Comparison of ENCODE assay signal across 16 cellular contexts in genomic region chr11:12936200-12936599, GRCh38.
A peak's percentile ranks its signal among the peaks of the same experiment; 100 is the strongest.
DNase-seq lines count a peak whose midpoint lies in the region; ATAC-seq and TF ChIP-seq lines count a peak whose summit lies in the region.
"Had no signal": no experiment of that assay in that cellular context is flagged by ENCODE, and none has a peak within 500 bp of the region (broad histone marks: within the 10 kb centered on the region; RNA-seq: fewer than 3 reads in every experiment).

No MANE protein-coding gene starts in this region.

- no peak overlapping the region for H4K5ac ChIP-seq in IMR-90 (ENCODE audit: low read depth, low read length)

- H2BK120ac ChIP-seq in IMR-90 (ENCODE audit: low read depth, low read length) = no peak overlapping the region

- H3K23ac ChIP-seq in IMR-90 (ENCODE audit: low read depth, low read length) = no peak overlapping the region

- H2AK9ac ChIP-seq in IMR-90 (replicated peaks; ENCODE audit: low read depth, low read length, poor library complexity) = no peak overlapping the region

- H2BK20ac ChIP-seq in IMR-90 (ENCODE audit: low read depth, low read length) = no peak overlapping the region

- H3K4me3 Mint-ChIP-seq in Caco-2 (ENCODE audit: unreplicated experiment) = no peak overlapping the region
- H3K4me3 Mint-ChIP-seq in endodermal cell = no peak overlapping the region
- H3K4me3 Mint-ChIP-seq in progenitor cell of endocrine pancreas (ENCODE audit: low read depth) = no peak overlapping the region
- H3K4me3 Mint-ChIP-seq: CD4-positive, CD25-positive, alpha-beta regulatory T cell had no signal

- H3K9me3 Mint-ChIP-seq in Caco-2 (ENCODE audit: unreplicated experiment) = no peaks in the 10 kb centered on the region
- no peaks in the 10 kb centered on the region for H3K9me3 Mint-ChIP-seq in endodermal cell
- peaks cover 2% of the 10 kb centered on the region for H3K9me3 Mint-ChIP-seq in progenitor cell of endocrine pancreas (ENCODE audit: low read depth)
- H3K9me3 Mint-ChIP-seq: CD4-positive, CD25-positive, alpha-beta regulatory T cell had no signal

- no peak for TF ChIP-seq RAD21 in IMR-90 (IDR thresholded peaks at IDR 0.05; ENCODE audit: low read length)

- no peak for TF ChIP-seq POLR2A in IMR-90 (IDR thresholded peaks at IDR 0.05; ENCODE audit: low read depth, low read length)

- H3K4me1 Mint-ChIP-seq in Caco-2 (ENCODE audit: low read depth, unreplicated experiment) (no peaks in the 10 kb centered on the region), endodermal cell (no peaks in the 10 kb centered on the region), progenitor cell of endocrine pancreas (ENCODE audit: low read depth) (no peaks in the 10 kb centered on the region)
- H3K4me1 Mint-ChIP-seq: CD4-positive, CD25-positive, alpha-beta regulatory T cell had no signal

- intact Hi-C loops in Caco-2 (cut with micrococcal nuclease; ENCODE audit: unreplicated experiment) = no loop called here
- intact Hi-C loops in IMR-90 (cut with micrococcal nuclease) = no loop called here

- ATAC-seq in IMR-90 (ENCODE audit: low read depth) (no peak), GM19463 (IDR thresholded peaks at IDR 0.05; ENCODE audit: unreplicated experiment) (no peak), HG03095 (IDR thresholded peaks at IDR 0.05; ENCODE audit: unreplicated experiment) (no peak)

- H2BK15ac ChIP-seq in IMR-90 (ENCODE audit: low read depth, low read length) = no peak overlapping the region

- H3K9ac ChIP-seq in IMR-90 (ENCODE audit: low read depth, low read length) = no peak overlapping the region
- H3K9ac ChIP-seq in endodermal cell (ENCODE audit: extremely low read depth, low read length, poor library complexity, severe bottlenecking) = no peak overlapping the region
- H3K9ac ChIP-seq: BLaER1 had no signal

- H3K4ac ChIP-seq in IMR-90 (ENCODE audit: low read depth, low read length) = no peak overlapping the region

- H3K36me3 Mint-ChIP-seq in Caco-2 (ENCODE audit: insufficient read depth, unreplicated experiment) (peaks cover 46% of the 10 kb centered on the region), endodermal cell (ENCODE audit: low read depth) (peaks cover 59% of the 10 kb centered on the region), progenitor cell of endocrine pancreas (ENCODE audit: insufficient read depth) (peaks cover 36% of the 10 kb centered on the region)
- H3K36me3 Mint-ChIP-seq: CD4-positive, CD25-positive, alpha-beta regulatory T cell had no signal

- no peaks in the 10 kb centered on the region for H4K20me1 ChIP-seq in IMR-90 (ENCODE audit: insufficient read depth, low read length)
- H4K20me1 ChIP-seq: BLaER1 had no signal

- no TSS peak for BruUV-seq in Caco-2 (replicated peaks; lab: Mats Ljungman, UMichigan)
- BruUV-seq in IMR-90 (replicated peaks; lab: Mats Ljungman, UMichigan) = no TSS peak

- no peak overlapping the region for H4K91ac ChIP-seq in IMR-90 (ENCODE audit: insufficient read depth, low read depth, low read length)

- H3K14ac ChIP-seq in IMR-90 (replicated peaks; ENCODE audit: low read depth, low read length) = no peak overlapping the region

- CTCF ChIA-PET in Caco-2 (lab: Charles Lee) = interaction anchor here (1.3 kb wide), 1 partner anchor 22 kb away, joined by 6 read pairs; no protein-coding TSS in a partner anchor
- CTCF ChIA-PET in IMR-90 (lab: Yijun Ruan, JAX) = no interaction called here

- H3K27ac ChIP-seq in IMR-90 (ENCODE audit: insufficient read depth, low read length) (no peak overlapping the region), endodermal cell (ENCODE audit: low read depth, low read length) (no peak overlapping the region)
- H3K27ac ChIP-seq: BLaER1 had no signal

- dilution Hi-C loops in IMR-90 (cut with HindIII; ENCODE audit: low sequenced_read_pairs, unreplicated experiment) = no loop called here

- H3K27me3 ChIP-seq in Caco-2 (replicated peaks; ENCODE audit: control insufficient read depth, insufficient read depth, low read length) (no peaks in the 10 kb centered on the region), IMR-90 (ENCODE audit: control insufficient read depth, insufficient read depth, low read length) (no peaks in the 10 kb centered on the region), endodermal cell (ENCODE audit: control insufficient read depth, insufficient read depth, low read length, poor library complexity, severe bottlenecking) (no peaks in the 10 kb centered on the region)
- H3K27me3 ChIP-seq: BLaER1 had no signal

- in situ Hi-C loops in IMR-90 (cut with MboI; ENCODE audit: low sequenced_read_pairs) = no loop called here

- no peak overlapping the region for H3K18ac ChIP-seq in IMR-90 (ENCODE audit: low read depth, low read length)

- no peak overlapping the region for H2BK5ac ChIP-seq in IMR-90 (ENCODE audit: low read depth, low read length, poor library complexity, severe bottlenecking)

- no peak overlapping the region for H3K56ac ChIP-seq in IMR-90 (ENCODE audit: extremely low read depth, insufficient read depth, low read length)

- no peaks in the 10 kb centered on the region for H3K27me3 Mint-ChIP-seq in Caco-2 (ENCODE audit: insufficient read depth, unreplicated experiment)
- H3K27me3 Mint-ChIP-seq in endodermal cell (ENCODE audit: insufficient read depth) = no peaks in the 10 kb centered on the region
- no peaks in the 10 kb centered on the region for H3K27me3 Mint-ChIP-seq in progenitor cell of endocrine pancreas

- no peaks in the 10 kb centered on the region; the same call in 1 of the 2 replicates for H3K36me3 ChIP-seq in Caco-2 (ENCODE audit: control insufficient read depth, insufficient read depth, low read length)
- peaks cover 49% of the 10 kb centered on the region for H3K36me3 ChIP-seq in IMR-90 (ENCODE audit: control insufficient read depth, insufficient read depth, low read length)
- peaks cover 84% of the 10 kb centered on the region for H3K36me3 ChIP-seq in endodermal cell (ENCODE audit: control insufficient read depth, insufficient read depth, low read length)
- H3K36me3 ChIP-seq: BLaER1 had no signal

- H3K4me1 ChIP-seq in Caco-2 = peaks cover 2% of the 10 kb centered on the region; the same call in 1 of the 2 replicates
- no peaks in the 10 kb centered on the region for H3K4me1 ChIP-seq in IMR-90 (ENCODE audit: control insufficient read depth, insufficient read depth, low read length)
- no peaks in the 10 kb centered on the region for H3K4me1 ChIP-seq in endodermal cell (ENCODE audit: control insufficient read depth, insufficient read depth, low read length)
- H3K4me1 ChIP-seq: BLaER1, HAP-1 had no signal

- peaks cover 27 to 43% of the 10 kb centered on the region in 2 experiments for H3K79me1 ChIP-seq in IMR-90 (ENCODE audit: low read depth in 1 of 2, low read length in 2 of 2)

- H3K4me2 ChIP-seq in IMR-90 (ENCODE audit: low read depth, low read length) = no peak overlapping the region
- H3K4me2 ChIP-seq: BLaER1 had no signal

- no CpG with 5 or more reads among the region's 2 CpGs for WGBS in IMR-90 (ENCODE audit: extremely low coverage in 2 of 2, insufficient read length in 1 of 2), 2 experiments
- WGBS in endodermal cell (ENCODE audit: insufficient coverage in 1 of 2, insufficient read length in 1 of 2), 2 experiments = 96 to 100% methylated on average over 1 to 2 of the region's 2 CpGs

- H2AK5ac ChIP-seq in IMR-90 (ENCODE audit: low read depth, low read length) = no peak overlapping the region

- POLR2A ChIA-PET in Caco-2 (lab: Charles Lee) (no interaction called here), IMR-90 (lab: Charles Lee; ENCODE audit: unreplicated experiment) (no interaction called here)

- peaks cover 4% of the 10 kb centered on the region for H3K9me1 ChIP-seq in IMR-90 (ENCODE audit: insufficient read depth, low read length)

- DNase-seq in Caco-2 = no peak
- DNase-seq in IMR-90 = no peak
- no peak for DNase-seq in endodermal cell
- no peak for DNase-seq in progenitor cell of endocrine pancreas (ENCODE audit: low spot score, unreplicated experiment)
- DNase-seq in CD1c-positive myeloid dendritic cell (ENCODE audit: extremely low spot score) = no peak
- DNase-seq: 8988T; AML-193; CD4-positive, CD25-positive, alpha-beta regulatory T cell; DMS153; DMS79 treated with DMSO at 0.1 percent for 48 hours; EL; Karpas-422 had no signal

- no peak overlapping the region for H4K8ac ChIP-seq in IMR-90 (ENCODE audit: low read depth in 2 of 2, low read length in 2 of 2)

- H3K9me3 ChIP-seq in Caco-2 (no peaks in the 10 kb centered on the region), IMR-90 (ENCODE audit: control insufficient read depth, insufficient read depth, low read length) (no peaks in the 10 kb centered on the region), endodermal cell (ENCODE audit: control insufficient read depth, low read length) (peaks cover 4% of the 10 kb centered on the region)
- H3K9me3 ChIP-seq: BLaER1, HAP-1 had no signal

- TF ChIP-seq CTCF in Caco-2 (IDR thresholded peaks at IDR 0.05; ENCODE audit: insufficient read depth in 1 of 2, low read depth in 1 of 2, low read length in 1 of 2, severe bottlenecking in 1 of 2, unreplicated experiment in 1 of 2) (no peak), IMR-90 (conservative IDR thresholded peaks at IDR 0.05; ENCODE audit: low read depth, low read length) (no peak), endodermal cell (conservative IDR thresholded peaks at IDR 0.05) (no peak), progenitor cell of endocrine pancreas (IDR thresholded peaks at IDR 0.05; ENCODE audit: unreplicated experiment) (no peak)

- H3K4me3 ChIP-seq in Caco-2 (ENCODE audit: low read depth, low read length) = no peak overlapping the region
- no peak overlapping the region for H3K4me3 ChIP-seq in IMR-90 (ENCODE audit: insufficient read depth, low read depth, low read length)
- no peak overlapping the region for H3K4me3 ChIP-seq in endodermal cell (ENCODE audit: low read length)
- H3K4me3 ChIP-seq: BLaER1, HAP-1 had no signal

- H3K27ac Mint-ChIP-seq in Caco-2 (ENCODE audit: unreplicated experiment) = peak overlapping the region; percentile 17
- peak overlapping the region; percentile 16 for H3K27ac Mint-ChIP-seq in endodermal cell
- peak overlapping the region; percentile 33 for H3K27ac Mint-ChIP-seq in progenitor cell of endocrine pancreas
- H3K27ac Mint-ChIP-seq: CD4-positive, CD25-positive, alpha-beta regulatory T cell had no signal

- no peak overlapping the region for H2AFZ ChIP-seq in IMR-90 (replicated peaks; ENCODE audit: low read length, poor library complexity)

TF ChIP-seq in IMR-90, 13 proteins besides CTCF, POLR2A, EP300 and RAD21:
- peak; percentile 54 for TF ChIP-seq CEBPB (IDR thresholded peaks at IDR 0.05; ENCODE audit: low read depth, low read length)
- TF ChIP-seq RFX5 (IDR thresholded peaks at IDR 0.05; ENCODE audit: low read depth, low read length) = no peak
